ENCODE assay signal across 8 cellular contexts in genomic region chr1:55378582-55378981, GRCh38.
A peak's percentile ranks its signal among the peaks of the same experiment; 100 is the strongest.
DNase-seq lines count a peak whose midpoint lies in the region; ATAC-seq and TF ChIP-seq lines count a peak whose summit lies in the region.

No MANE protein-coding gene starts in this region.

- H3K27me3 Mint-ChIP-seq in WTC11 (ENCODE audit: low read depth) (no peaks in the 10 kb centered on the region), type B pancreatic cell (peaks cover 8% of the 10 kb centered on the region)

- H3K27me3 ChIP-seq in GM06990 (replicated peaks; ENCODE audit: control insufficient read depth, insufficient read depth, low read length) = no peaks in the 10 kb centered on the region
- H3K27me3 ChIP-seq in iPS DF 6.9 (ENCODE audit: control insufficient read depth, insufficient read depth, low read length) = no peaks in the 10 kb centered on the region

- no peak overlapping the region for H3K27ac Mint-ChIP-seq in WTC11
- no peak overlapping the region for H3K27ac Mint-ChIP-seq in type B pancreatic cell

- POLR2A ChIA-PET in WTC11 (lab: Charles Lee) = no interaction called here

- H3K9me3 Mint-ChIP-seq in WTC11 (no peaks in the 10 kb centered on the region), type B pancreatic cell (no peaks in the 10 kb centered on the region)

- no peak for DNase-seq in GM06990 (ENCODE audit: extremely low read depth, insufficient read length)
- DNase-seq in WTC11 (ENCODE audit: low spot score) = peak; percentile 77
- peak; percentile 61 for DNase-seq in iPS DF 6.9 (ENCODE audit: low read depth, low spot score)
- no peak for DNase-seq in type B pancreatic cell (ENCODE audit: extremely low spot score, unreplicated experiment)
- DNase-seq in activated effector memory CD4-positive, alpha-beta T cell treated with anti-CD3 and anti-CD28 coated beads, Interleukin-2, amount 50 U/mL, for 16 hours = no peak

- H3K4me1 ChIP-seq in iPS DF 6.9 (ENCODE audit: control insufficient read depth, insufficient read depth, low read length) = no peaks in the 10 kb centered on the region

- CTCF ChIA-PET in WTC11 (lab: Charles Lee) = interaction anchor here (0.6 to 2.0 kb wide), 24 partner anchors 18 to 1425 kb away, joined by 3 to 13 read pairs (median 3); no protein-coding TSS in a partner anchor

- ATAC-seq in HG03469 (IDR thresholded peaks at IDR 0.05; ENCODE audit: unreplicated experiment) (peak; percentile 65), WTC11 (peak; percentile 96), HG03108 (IDR thresholded peaks at IDR 0.05; ENCODE audit: unreplicated experiment) (no peak), HG02840 (IDR thresholded peaks at IDR 0.05; ENCODE audit: low FRiP score, unreplicated experiment) (no peak)

- H3K9me3 ChIP-seq in iPS DF 6.9 (ENCODE audit: control insufficient read depth, insufficient read depth, low read length) = no peaks in the 10 kb centered on the region

- no peaks in the 10 kb centered on the region for H3K4me1 Mint-ChIP-seq in WTC11
- peaks cover 19% of the 10 kb centered on the region for H3K4me1 Mint-ChIP-seq in type B pancreatic cell (ENCODE audit: unreplicated experiment)

- WGBS in iPS DF 6.9 (ENCODE audit: insufficient coverage, insufficient read length) = no CpG with 5 or more reads among the region's 10 CpGs

- H3K36me3 ChIP-seq in GM06990 (ENCODE audit: control insufficient read depth, insufficient read depth, low read length) (no peaks in the 10 kb centered on the region), iPS DF 6.9 (ENCODE audit: control insufficient read depth, insufficient read depth, low read length) (no peaks in the 10 kb centered on the region)

- peak; percentile 71 for TF ChIP-seq CTCF in GM06990 (IDR thresholded peaks at IDR 0.05; ENCODE audit: insufficient read depth, low read length, poor library complexity, severe bottlenecking)
- peak; percentile 74 for TF ChIP-seq CTCF in WTC11 (IDR thresholded peaks at IDR 0.05)
- peak; percentile 71 for TF ChIP-seq CTCF in type B pancreatic cell (conservative IDR thresholded peaks at IDR 0.05)

- H3K4me3 Mint-ChIP-seq in WTC11 = no peak overlapping the region
- H3K4me3 Mint-ChIP-seq in type B pancreatic cell = no peak overlapping the region

- no peak overlapping the region for H3K27ac ChIP-seq in iPS DF 6.9 (ENCODE audit: low read length)

- H3K36me3 Mint-ChIP-seq in WTC11 (no peaks in the 10 kb centered on the region), type B pancreatic cell (no peaks in the 10 kb centered on the region)

- H3K4me3 ChIP-seq in GM06990 (replicated peaks; ENCODE audit: low read depth, low read length) (no peak overlapping the region), iPS DF 6.9 (ENCODE audit: low read length) (no peak overlapping the region)

TF ChIP-seq in WTC11, 78 proteins besides CTCF, POLR2A, EP300 and RAD21:
- no peak for TF ChIP-seq TEAD4 (CRISPR knock-in tag; IDR thresholded peaks at IDR 0.05)
- no peak for TF ChIP-seq ZNF263 (CRISPR knock-in tag; IDR thresholded peaks at IDR 0.05; ENCODE audit: low read depth)
- no peak for TF ChIP-seq ZNF138 (CRISPR knock-in tag; conservative IDR thresholded peaks at IDR 0.05)
- no peak for TF ChIP-seq FOXP4 (CRISPR knock-in tag; IDR thresholded peaks at IDR 0.05)
- TF ChIP-seq MXD4 (CRISPR knock-in tag; IDR thresholded peaks at IDR 0.05; ENCODE audit: borderline replicate concordance) = no peak
- TF ChIP-seq KAT7 (CRISPR knock-in tag; IDR thresholded peaks at IDR 0.05; ENCODE audit: borderline replicate concordance) = no peak
- TF ChIP-seq ZNF219 (CRISPR knock-in tag; IDR thresholded peaks at IDR 0.05; ENCODE audit: borderline replicate concordance) = no peak
- no peak for TF ChIP-seq ETV6 (CRISPR knock-in tag; IDR thresholded peaks at IDR 0.05)
- TF ChIP-seq JAZF1 (CRISPR knock-in tag; IDR thresholded peaks at IDR 0.05) = no peak
- TF ChIP-seq ZBTB43 (CRISPR knock-in tag; IDR thresholded peaks at IDR 0.05) = no peak
- no peak for TF ChIP-seq CDX4 (CRISPR knock-in tag; IDR thresholded peaks at IDR 0.05; ENCODE audit: borderline replicate concordance)
- no peak for TF ChIP-seq ZNF121 (CRISPR knock-in tag; IDR thresholded peaks at IDR 0.05)
- TF ChIP-seq PRRX2 (CRISPR knock-in tag; IDR thresholded peaks at IDR 0.05) = no peak
- TF ChIP-seq ZNF671 (CRISPR knock-in tag; IDR thresholded peaks at IDR 0.05) = no peak
- TF ChIP-seq ATF1 (CRISPR knock-in tag; IDR thresholded peaks at IDR 0.05) = no peak
- TF ChIP-seq NR1H2 (CRISPR knock-in tag; IDR thresholded peaks at IDR 0.05) = no peak

Comparison
In these comparisons a context has a peak if more than half of its experiments do, and no peak if none do; other contexts are left out.
1. DNase-seq: peak in WTC11 (single experiment) and iPS DF 6.9 (single experiment); none in GM06990 (single experiment), type B pancreatic cell (single experiment) and activated effector memory CD4-positive, alpha-beta T cell treated with anti-CD3 and anti-CD28 coated beads, Interleukin-2, amount 50 U/mL, for 16 hours (single experiment).
2. ATAC-seq: peak in HG03469 (single experiment) and WTC11 (single experiment); none in HG03108 (single experiment) and HG02840 (single experiment).
3. Peak in every context shown above with its lines, with median percentiles within 50 percentile points of each other: CTCF ChIP-seq.